In the genomic region with DNA sequence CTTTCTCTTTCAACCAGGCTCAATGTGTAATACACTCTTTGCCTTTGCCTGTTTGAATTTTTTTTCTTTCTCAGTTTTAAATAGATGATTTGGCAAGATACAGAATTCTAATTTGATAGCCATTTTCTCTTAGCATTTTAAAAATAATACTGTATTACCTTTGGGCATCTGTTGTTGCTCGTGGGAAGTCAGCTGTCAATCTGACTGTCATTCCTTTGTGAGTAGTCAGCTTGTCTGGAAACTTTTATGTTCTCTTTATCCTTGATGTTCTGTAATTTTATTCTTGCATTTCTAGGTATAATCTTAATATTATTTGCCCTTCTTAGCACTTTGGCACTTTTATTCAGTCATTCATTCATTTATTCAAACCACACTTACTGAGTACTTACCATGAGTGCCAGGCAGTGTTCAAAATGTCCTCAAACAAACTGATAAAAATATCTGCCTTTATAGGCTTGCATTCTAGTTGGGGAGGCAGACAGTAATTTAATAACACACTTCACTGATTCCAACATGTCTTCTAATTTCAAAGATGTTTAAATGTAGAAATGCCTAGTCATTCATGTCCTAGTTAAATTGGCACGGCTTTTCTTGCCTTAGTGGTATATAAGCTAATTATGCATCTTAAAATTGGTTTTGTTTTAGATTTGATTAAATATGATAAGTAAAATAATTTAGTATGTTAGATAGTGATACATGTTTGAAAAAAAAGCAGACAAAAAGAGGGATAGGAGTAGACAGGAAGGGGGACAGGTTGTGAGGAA, we compare ENCODE assay signal across 10 cellular contexts. TPM values are rescaled to one million over a fixed set of nuclear protein-coding genes. Genes with fewer than 3 reads are reported as not detected.
DNase-seq lines count a peak whose midpoint lies in the region; FAIRE-seq and TF ChIP-seq lines count a peak whose summit lies in the region.
"Had no signal": no experiment of that assay in that cellular context is flagged by ENCODE, and none has a peak within 500 bp of the region (broad histone marks: within the 10 kb centered on the region; RNA-seq: fewer than 3 reads in every experiment).

No MANE protein-coding gene starts in this region.

- H3K4me3 ChIP-seq in ACC112 (ENCODE audit: low read depth, low read length) (peak overlapping the region; percentile 94), astrocyte of the spinal cord (ENCODE audit: low read depth, low read length) (peak overlapping the region; percentile 10)

- H3K36me3 Mint-ChIP-seq in HFFc6 (ENCODE audit: low read depth), result peaks cover 46% of the 10 kb centered on the region
- peaks cover 4% of the 10 kb centered on the region for H3K36me3 Mint-ChIP-seq in mesothelial cell of epicardium

- peaks cover 11% of the 10 kb centered on the region; the same call in 1 of the 2 replicates for H3K36me3 ChIP-seq in ACC112 (ENCODE audit: insufficient read depth, low read length)

- H3K27ac Mint-ChIP-seq in HFFc6 (peak overlapping the region; percentile 25), mesothelial cell of epicardium (no peak overlapping the region)

- in situ Hi-C loops in astrocyte of the spinal cord (cut with HindIII; ENCODE audit: low sequenced_read_pairs), result no loop called here
- in situ Hi-C loops in ACHN (cut with HindIII; ENCODE audit: low pct_ligation_motif_present, low pct_unique_long_range_greater_than_20kb, low sequenced_read_pairs), result no loop called here

- no peaks in the 10 kb centered on the region for H3K27me3 ChIP-seq in ACC112 (ENCODE audit: insufficient read depth, low read length)

- H3K4me1 ChIP-seq in ACC112 (ENCODE audit: control insufficient read depth, insufficient read depth, low read length, unreplicated experiment), result peaks cover 26% of the 10 kb centered on the region

- no peak for DNase-seq in HFFc6
- peak; percentile 20 for DNase-seq in astrocyte of the spinal cord (ENCODE audit: low read depth, low spot score)
- no peak for DNase-seq in mesothelial cell of epicardium (ENCODE audit: low spot score in 2 of 2, unreplicated experiment in 2 of 2)
- no peak for DNase-seq in SW 1271 (lab: John Stamatoyannopoulos, UW)
- DNase-seq in GM19239 (ENCODE audit: insufficient read length, low spot score), result no peak
- DNase-seq in ACHN, result no peak
- DNase-seq in AG08396 (ENCODE audit: low spot score), result no peak
- DNase-seq: GF-D8, NCI-H82 had no signal

- H3K79me2 ChIP-seq in ACC112 (ENCODE audit: control insufficient read depth, insufficient read depth, low read length, unreplicated experiment), result peaks cover 86% of the 10 kb centered on the region

- no peak for FAIRE-seq in GM19239 (lab: Jason Lieb, UNC)

- H3K4me1 Mint-ChIP-seq in HFFc6 (ENCODE audit: low read depth) (peaks cover 39% of the 10 kb centered on the region), mesothelial cell of epicardium (peaks cover 53% of the 10 kb centered on the region)

- H3K27me3 Mint-ChIP-seq in HFFc6 (ENCODE audit: insufficient read depth) (no peaks in the 10 kb centered on the region), mesothelial cell of epicardium (ENCODE audit: low read depth) (no peaks in the 10 kb centered on the region)

- H3K9me3 Mint-ChIP-seq in HFFc6 (no peaks in the 10 kb centered on the region), mesothelial cell of epicardium (no peaks in the 10 kb centered on the region)

- H2AFZ ChIP-seq in ACC112 (ENCODE audit: low read length, unreplicated experiment), result no peak overlapping the region

- H3K4me3 Mint-ChIP-seq in HFFc6, result peak overlapping the region; percentile 91
- peak overlapping the region; percentile 50 for H3K4me3 Mint-ChIP-seq in mesothelial cell of epicardium

- H3K27ac ChIP-seq in ACC112 (ENCODE audit: low read depth, low read length), result peak overlapping the region; percentile 34; the same call in 1 of the 2 replicates

- TF ChIP-seq CTCF in HFFc6 (IDR thresholded peaks at IDR 0.05) (no peak), astrocyte of the spinal cord (IDR thresholded peaks at IDR 0.05; ENCODE audit: low read depth, low read length) (no peak), mesothelial cell of epicardium (IDR thresholded peaks at IDR 0.05; ENCODE audit: unreplicated experiment) (no peak)

RNA-seq across cellular contexts. Expression of a gene that starts 3.8 kb away (rescaled TPM):
- 10 to 100 TPM; 13.8 to 20.4 (median 18.3) TPM for total RNA-seq in HFFc6 (2021; fragmentation: NEBNext Ultra II Directional; extraction: Animal tissue kit (Norgen Biotek cat#: 25700))
- 19.8 to 21.1 TPM (median 20.9 TPM) in 3 replicates for total RNA-seq in mesothelial cell of epicardium
